ENCODE assay signal across 8 cellular contexts in genomic region chr4:5707366-5708133, GRCh38.
A peak's percentile ranks its signal among the peaks of the same experiment; 100 is the strongest.
DNase-seq lines count a peak whose midpoint lies in the region; ATAC-seq and TF ChIP-seq lines count a peak whose summit lies in the region.

No MANE protein-coding gene starts in this region.

- peak overlapping the region; percentile 93 for H3K4me2 ChIP-seq in OCI-LY1 (ENCODE audit: low read length)

- H3K9me3 ChIP-seq in OCI-LY1 (ENCODE audit: low read length), result no peaks in the 10 kb centered on the region

- H3K9me3 Mint-ChIP-seq in nephron, result peaks cover 9% of the 10 kb centered on the region

- H3K4me3 ChIP-seq in AG10803 (ENCODE audit: low read length) (peak overlapping the region; percentile 79), OCI-LY1 (ENCODE audit: low read depth, low read length, poor library complexity, severe bottlenecking) (peak overlapping the region; percentile 80)

- H3K36me3 Mint-ChIP-seq in nephron (ENCODE audit: low read depth), result peaks cover 37% of the 10 kb centered on the region

- no peak for ATAC-seq in GM21723 (IDR thresholded peaks at IDR 0.05; ENCODE audit: unreplicated experiment)

- peaks cover 50% of the 10 kb centered on the region for H3K4me1 ChIP-seq in OCI-LY1 (ENCODE audit: insufficient read depth, low read length, severe bottlenecking)

- H3K27ac Mint-ChIP-seq in nephron, result peak overlapping the region; percentile 71 to 76 (median 71)

- no peaks in the 10 kb centered on the region for H4K20me1 ChIP-seq in OCI-LY1 (ENCODE audit: insufficient read depth, low read length)

- no peaks in the 10 kb centered on the region for H3K27me3 ChIP-seq in OCI-LY1 (ENCODE audit: insufficient read depth, low read length)

- H3K9ac ChIP-seq in OCI-LY1 (ENCODE audit: low read length), result peak overlapping the region; percentile 95

- no peaks in the 10 kb centered on the region for H3K79me2 ChIP-seq in OCI-LY1 (ENCODE audit: insufficient read depth, low read length)

- H3K27me3 Mint-ChIP-seq in nephron (ENCODE audit: low read depth), result no peaks in the 10 kb centered on the region

- no peaks in the 10 kb centered on the region for H3K9me2 ChIP-seq in OCI-LY1 (ENCODE audit: low read depth, low read length)

- H3K4me1 Mint-ChIP-seq in nephron, result peaks cover 41% of the 10 kb centered on the region

- H3K36me3 ChIP-seq in OCI-LY1 (ENCODE audit: insufficient read depth, low read length), result peaks cover 10% of the 10 kb centered on the region

- no peaks in the 10 kb centered on the region for H3F3A ChIP-seq in OCI-LY1 (ENCODE audit: insufficient read depth, low read length)

- TF ChIP-seq CTCF in AG10803 (conservative IDR thresholded peaks at IDR 0.05; ENCODE audit: low read length) (no peak), OCI-LY1 (IDR thresholded peaks at IDR 0.05; ENCODE audit: low read length) (no peak), nephron (IDR thresholded peaks at IDR 0.05; ENCODE audit: unreplicated experiment in 3 of 3) (no peak)

- peak overlapping the region; percentile 83 to 88 (median 85) for H3K4me3 Mint-ChIP-seq in nephron

- H2AFZ ChIP-seq in OCI-LY1 (ENCODE audit: low read length), result no peak overlapping the region

- H3K27ac ChIP-seq in OCI-LY1 (ENCODE audit: low read depth, low read length, poor library complexity, severe bottlenecking) (peak overlapping the region; percentile 39), epithelial cell of prostate (peak overlapping the region; percentile 78)

- peak; percentile 17 for DNase-seq in AG10803 (ENCODE audit: low read depth)
- DNase-seq in epithelial cell of prostate (ENCODE audit: low read depth, low spot score), result no peak
- no peak for DNase-seq in DMS153 (lab: John Stamatoyannopoulos, UW)
- no peak for DNase-seq in HPDE6-E6E7 (ENCODE audit: extremely low spot score)
- no peak for DNase-seq in NCI-H146 (lab: John Stamatoyannopoulos, UW)
